ENCODE assay signal across 2 cellular contexts in genomic region chr2:234996041-234996440, GRCh38.
TF ChIP-seq lines count a peak whose summit lies in the region.

No MANE protein-coding gene starts in this region.

TF ChIP-seq in IMR-90, 13 proteins besides CTCF, POLR2A, EP300 and RAD21:
- TF ChIP-seq CEBPB (IDR thresholded peaks at IDR 0.05; ENCODE audit: low read depth, low read length) (no peak), USF2 (IDR thresholded peaks at IDR 0.05; ENCODE audit: low read depth, low read length) (no peak), NFE2L2 (IDR thresholded peaks at IDR 0.05; ENCODE audit: low read depth, low read length) (no peak), ELK1 (IDR thresholded peaks at IDR 0.05; ENCODE audit: borderline replicate concordance, low read depth, low read length) (no peak), MXI1 (IDR thresholded peaks at IDR 0.05; ENCODE audit: borderline replicate concordance, low read depth, low read length) (no peak), BHLHE40 (IDR thresholded peaks at IDR 0.05; ENCODE audit: low read depth, low read length) (no peak)

TF ChIP-seq in HepG2, 621 proteins besides CTCF, POLR2A, EP300 and RAD21 (continues in another document):
- TF ChIP-seq ZNF503 (CRISPR knock-in tag; IDR thresholded peaks at IDR 0.05) (peak; percentile 11), GFI1 (CRISPR knock-in tag; IDR thresholded peaks at IDR 0.05; ENCODE audit: borderline replicate concordance) (0 out of 2 replicates have a peak, but pooled peaks have one; percentile 3), ASH2L (IDR thresholded peaks at IDR 0.05; ENCODE audit: insufficient read length, low read depth, low read length) (peak; percentile 33), ZNF770 (CRISPR knock-in tag; IDR thresholded peaks at IDR 0.05) (0 out of 2 replicates have a peak, but pooled peaks have one; percentile 1), GTF3A (CRISPR knock-in tag; conservative IDR thresholded peaks at IDR 0.05) (0 out of 2 replicates have a peak, but pooled peaks have one; percentile 47), ISL2 (CRISPR knock-in tag; IDR thresholded peaks at IDR 0.05) (0 out of 2 replicates have a peak, but pooled peaks have one; percentile 5), TGIF2 (CRISPR knock-in tag; IDR thresholded peaks at IDR 0.05) (no peak), ZBTB44 (CRISPR knock-in tag; IDR thresholded peaks at IDR 0.05) (0 out of 2 replicates have a peak, but pooled peaks have one; percentile 3), IKZF5 (CRISPR knock-in tag; IDR thresholded peaks at IDR 0.05) (peak; percentile 2; the same call in 1 of the 2 replicates), CHD4 (IDR thresholded peaks at IDR 0.05; ENCODE audit: borderline replicate concordance, low read length) (0 out of 2 replicates have a peak, but pooled peaks have one; percentile 44), NKX3-1 (CRISPR knock-in tag; IDR thresholded peaks at IDR 0.05) (peak; percentile 2; the same call in 1 of the 2 replicates), ZC3H4 (CRISPR knock-in tag; IDR thresholded peaks at IDR 0.05; ENCODE audit: borderline replicate concordance) (no peak), YEATS4 (CRISPR knock-in tag; IDR thresholded peaks at IDR 0.05; ENCODE audit: borderline replicate concordance) (0 out of 2 replicates have a peak, but pooled peaks have one; percentile 7), ZNF557 (CRISPR knock-in tag; IDR thresholded peaks at IDR 0.05) (0 out of 2 replicates have a peak, but pooled peaks have one; percentile 58), ARNT2 (CRISPR knock-in tag; IDR thresholded peaks at IDR 0.05; ENCODE audit: low read depth) (0 out of 2 replicates have a peak, but pooled peaks have one; percentile 13), ZBTB3 (CRISPR knock-in tag; IDR thresholded peaks at IDR 0.05; ENCODE audit: borderline replicate concordance, low read depth) (0 out of 2 replicates have a peak, but pooled peaks have one; percentile 39), NR2F6 (IDR thresholded peaks at IDR 0.05) (no peak), NR2F6 (CRISPR knock-in tag; IDR thresholded peaks at IDR 0.05) (no peak), ZGPAT (CRISPR knock-in tag; IDR thresholded peaks at IDR 0.05) (peak; percentile 15; the same call in 1 of the 2 replicates), FOXM1 (CRISPR knock-in tag; IDR thresholded peaks at IDR 0.05) (no peak), PHF8 (CRISPR knock-in tag; IDR thresholded peaks at IDR 0.05) (peak; percentile 9; the same call in 1 of the 2 replicates), ZBTB46 (CRISPR knock-in tag; IDR thresholded peaks at IDR 0.05; ENCODE audit: borderline replicate concordance) (peak; percentile 39; the same call in 1 of the 2 replicates), ZFY (CRISPR knock-in tag; IDR thresholded peaks at IDR 0.05) (0 out of 2 replicates have a peak, but pooled peaks have one; percentile 6), ZNF691 (CRISPR knock-in tag; IDR thresholded peaks at IDR 0.05; ENCODE audit: borderline replicate concordance, low read depth) (0 out of 2 replicates have a peak, but pooled peaks have one; percentile 10), TAF15 (IDR thresholded peaks at IDR 0.05; ENCODE audit: low read depth, low read length, poor library complexity, severe bottlenecking) (no peak), ZNF614 (CRISPR knock-in tag; IDR thresholded peaks at IDR 0.05; ENCODE audit: borderline replicate concordance) (peak; percentile 17), ZNF609 (CRISPR knock-in tag; IDR thresholded peaks at IDR 0.05; ENCODE audit: borderline replicate concordance) (peak; percentile 10; the same call in 1 of the 2 replicates), BRF2 (CRISPR knock-in tag; IDR thresholded peaks at IDR 0.05) (0 out of 2 replicates have a peak, but pooled peaks have one; percentile 6), TFDP1 (CRISPR knock-in tag; IDR thresholded peaks at IDR 0.05; ENCODE audit: borderline replicate concordance) (no peak)
